ENCODE assay signal across 23 cellular contexts in the genomic region with DNA sequence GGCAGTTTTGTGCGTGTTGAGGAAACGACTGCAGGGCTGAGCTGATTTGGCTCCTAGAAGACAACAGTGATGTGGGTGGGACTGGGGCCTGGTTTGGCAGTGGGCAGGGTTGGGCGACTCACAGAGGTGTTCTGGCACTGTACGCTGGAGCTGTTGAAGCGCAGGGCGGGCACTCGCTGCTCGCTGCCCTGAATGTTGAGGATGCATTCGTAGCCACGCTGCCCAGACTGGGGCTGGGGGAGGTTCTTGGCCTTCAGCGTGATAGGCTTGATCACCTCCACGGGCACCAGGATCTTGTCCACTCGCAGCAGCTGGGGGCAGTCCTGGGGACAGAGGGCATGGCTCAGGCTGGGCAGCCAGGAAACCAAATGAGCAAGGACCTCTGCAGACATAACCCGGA.
DNase-seq lines count a peak whose midpoint lies in the region; ATAC-seq and TF ChIP-seq lines count a peak whose summit lies in the region.
"Had no signal": no experiment of that assay in that cellular context is flagged by ENCODE, and none has a peak within 500 bp of the region (broad histone marks: within the 10 kb centered on the region; RNA-seq: fewer than 3 reads in every experiment).

No MANE protein-coding gene starts in this region.

- intact Hi-C loops in mammary epithelial cell (cut with micrococcal nuclease): no loop called here

- dilution Hi-C loops in mammary epithelial cell (cut with HindIII; ENCODE audit: low sequenced_read_pairs): no loop called here

- H3K27ac ChIP-seq in HEK293 (ENCODE audit: extremely low read depth, low read depth, low read length) (no peak overlapping the region), WERI-Rb-1 (peak overlapping the region; percentile 23; the same call in 1 of the 2 replicates), neuronal stem cell (replicated peaks; ENCODE audit: low read length) (no peak overlapping the region), mammary epithelial cell (ENCODE audit: insufficient read depth, low read depth, low read length) (no peak overlapping the region)
- H3K27ac ChIP-seq: BLaER1 had no signal

- H3K4me3 ChIP-seq in HEK293 (ENCODE audit: low read depth, low read length) (no peak overlapping the region), WERI-Rb-1 (ENCODE audit: low read depth, low read length) (no peak overlapping the region), neuronal stem cell (ENCODE audit: low read length in 2 of 2) (no peak overlapping the region), mammary epithelial cell (replicated peaks in 1 of 3; ENCODE audit: insufficient read depth in 1 of 3, low read depth in 2 of 3, low read length in 3 of 3) (no peak overlapping the region)
- H3K4me3 ChIP-seq: BLaER1, GM12878 had no signal

- H3K9ac ChIP-seq in neuronal stem cell (ENCODE audit: low read depth, low read length, poor library complexity): no peak overlapping the region
- no peak overlapping the region for H3K9ac ChIP-seq in mammary epithelial cell (ENCODE audit: insufficient read depth, low read length)
- H3K9ac ChIP-seq: BLaER1 had no signal

- POLR2A ChIA-PET in HEK293 (lab: Yijun Ruan, JAX): no interaction called here

- H2AFZ ChIP-seq in neuronal stem cell (ENCODE audit: low read length) (no peak overlapping the region), mammary epithelial cell (ENCODE audit: low read depth, low read length) (no peak overlapping the region)

- H3K79me2 ChIP-seq in mammary epithelial cell (ENCODE audit: insufficient read depth, low read length): no peaks in the 10 kb centered on the region

- TF ChIP-seq CTCF in HEK293 (tag by site-specific recombination; IDR thresholded peaks at IDR 0.05) (no peak), WERI-Rb-1 (IDR thresholded peaks at IDR 0.05; ENCODE audit: low read depth, low read length) (no peak), mammary epithelial cell (conservative IDR thresholded peaks at IDR 0.05 in 1 of 2, IDR thresholded peaks at IDR 0.05 in 1 of 2; ENCODE audit: extremely low read depth in 1 of 2, insufficient read depth in 1 of 2, low read depth in 1 of 2, low read length in 2 of 2) (no peak)

- no peak overlapping the region for H4K91ac ChIP-seq in neuronal stem cell (ENCODE audit: low read depth, low read length, poor library complexity)

- H2BK5ac ChIP-seq in neuronal stem cell (ENCODE audit: low read length): no peak overlapping the region

- in situ Hi-C loops in mammary epithelial cell (cut with MboI; ENCODE audit: low sequenced_read_pairs in 2 of 2): no loop called here

- H2BK12ac ChIP-seq in neuronal stem cell (ENCODE audit: low read length): no peak overlapping the region

- H3K4me2 ChIP-seq in neuronal stem cell (ENCODE audit: insufficient read depth, low read length, poor library complexity, severe bottlenecking) (no peak overlapping the region), mammary epithelial cell (ENCODE audit: insufficient read depth, low read depth, low read length) (no peak overlapping the region)
- H3K4me2 ChIP-seq: BLaER1 had no signal

- no peak for ATAC-seq in HG03354 (IDR thresholded peaks at IDR 0.05; ENCODE audit: poor library complexity, severe bottlenecking, unreplicated experiment)
- ATAC-seq: GM12878 had no signal

- peak overlapping the region; percentile 3 for H3K14ac ChIP-seq in neuronal stem cell (ENCODE audit: low read length)

- H3K36me3 ChIP-seq in HEK293 (ENCODE audit: control insufficient read depth in 2 of 2, insufficient read depth in 1 of 2, low read length in 2 of 2) (no peaks in the 10 kb centered on the region), WERI-Rb-1 (no peaks in the 10 kb centered on the region), neuronal stem cell (replicated peaks in 1 of 2; ENCODE audit: control insufficient read depth in 2 of 2, insufficient read depth in 2 of 2, low read length in 2 of 2) (no peaks in the 10 kb centered on the region), mammary epithelial cell (ENCODE audit: insufficient read depth, low read length) (no peaks in the 10 kb centered on the region)
- H3K36me3 ChIP-seq: BLaER1 had no signal

- WGBS in neuronal stem cell (ENCODE audit: extremely low coverage in 2 of 2, insufficient read length in 2 of 2, insufficient replicate concordance in 1 of 2), 2 donors: no CpG with 5 or more reads among the region's 14 CpGs
- 76% methylated on average over 8 of the region's 14 CpGs for whole genome bisulfite sequencing in mammary epithelial cell (ENCODE audit: low coverage, missing lambda C conversion rate)

- no peak overlapping the region for H3K4ac ChIP-seq in neuronal stem cell (ENCODE audit: low read length)

- DNase-seq in WERI-Rb-1 (no peak), neuronal stem cell (ENCODE audit: low spot score) (no peak), NCI-H1105 treated with DMSO at 0.1 percent for 48 hours (lab: John Stamatoyannopoulos, UW) (no peak), mammary epithelial cell (no peak)
- DNase-seq: 8988T; ACHN; BE2C; C1 segment of cervical spinal cord; CD4-positive, alpha-beta memory T cell; CD4-positive, CD25-positive, alpha-beta regulatory T cell; CD8-positive, alpha-beta memory T cell; COR-L47; DMS 273 treated with DMSO at 0.1 percent for 48 hours; DMS153; DMS53; DMS79; DND-41; EL; GDM1 had no signal

- H2BK120ac ChIP-seq in neuronal stem cell (ENCODE audit: low read depth, low read length): no peak overlapping the region

- H2AK5ac ChIP-seq in neuronal stem cell (ENCODE audit: low read depth, low read length): peak overlapping the region; percentile 5

- no peak overlapping the region for H3K23ac ChIP-seq in neuronal stem cell (ENCODE audit: low read depth, low read length, poor library complexity)

- H3K27me3 ChIP-seq in WERI-Rb-1 (ENCODE audit: insufficient read depth, low read depth, severe bottlenecking) (no peaks in the 10 kb centered on the region), neuronal stem cell (ENCODE audit: control insufficient read depth in 3 of 3, insufficient read depth in 3 of 3, low read depth in 1 of 3, low read length in 3 of 3) (no peaks in the 10 kb centered on the region), mammary epithelial cell (ENCODE audit: insufficient read depth, low read length) (peaks cover 1% of the 10 kb centered on the region)
- H3K27me3 ChIP-seq: BE2C, BLaER1 had no signal

- no peaks in the 10 kb centered on the region for H3K79me1 ChIP-seq in neuronal stem cell (ENCODE audit: low read depth, low read length)

- CTCF ChIA-PET in HEK293 (lab: Yijun Ruan, JAX): no interaction called here
- CTCF ChIA-PET in mammary epithelial cell (lab: Charles Lee; ENCODE audit: low non-redundant PET): no interaction called here

- peak overlapping the region; percentile 46 for H3K18ac ChIP-seq in neuronal stem cell (ENCODE audit: low read length)

- BruUV-seq in mammary epithelial cell (replicated peaks; lab: Mats Ljungman, UMichigan): no TSS peak

- peaks cover 2% of the 10 kb centered on the region for H4K20me1 ChIP-seq in mammary epithelial cell (ENCODE audit: insufficient read depth, low read length)
- H4K20me1 ChIP-seq: BLaER1 had no signal

- H2BK15ac ChIP-seq in neuronal stem cell (ENCODE audit: low read length): no peak overlapping the region

- no peak overlapping the region for H4K8ac ChIP-seq in neuronal stem cell (ENCODE audit: low read depth, low read length)

- no peaks in the 10 kb centered on the region for H3K4me1 ChIP-seq in HEK293 (ENCODE audit: control insufficient read depth, insufficient read depth, low read length)
- H3K4me1 ChIP-seq in neuronal stem cell (ENCODE audit: control insufficient read depth in 2 of 2, insufficient read depth in 1 of 2, low read depth in 1 of 2, low read length in 2 of 2): peaks cover 0 to 10% of the 10 kb centered on the region in 2 donors
- H3K4me1 ChIP-seq in mammary epithelial cell (ENCODE audit: insufficient read depth, low read length): no peaks in the 10 kb centered on the region
- H3K4me1 ChIP-seq: BLaER1 had no signal

- no peaks in the 10 kb centered on the region for H3K9me3 ChIP-seq in HEK293 (ENCODE audit: control insufficient read depth, insufficient read depth, low read depth, low read length)
- H3K9me3 ChIP-seq in WERI-Rb-1 (ENCODE audit: severe bottlenecking): no peaks in the 10 kb centered on the region
- H3K9me3 ChIP-seq in neuronal stem cell (replicated peaks in 1 of 2; ENCODE audit: control insufficient read depth in 2 of 2, insufficient read depth in 1 of 2, low read depth in 1 of 2, low read length in 2 of 2): no peaks in the 10 kb centered on the region
- no peaks in the 10 kb centered on the region for H3K9me3 ChIP-seq in mammary epithelial cell (replicated peaks; ENCODE audit: insufficient read depth, low read length)
- H3K9me3 ChIP-seq: BE2C, BLaER1 had no signal

TF ChIP-seq in HEK293, 187 proteins besides CTCF, POLR2A, EP300 and RAD21 (continues in another document):
- TF ChIP-seq, protein P1, sequence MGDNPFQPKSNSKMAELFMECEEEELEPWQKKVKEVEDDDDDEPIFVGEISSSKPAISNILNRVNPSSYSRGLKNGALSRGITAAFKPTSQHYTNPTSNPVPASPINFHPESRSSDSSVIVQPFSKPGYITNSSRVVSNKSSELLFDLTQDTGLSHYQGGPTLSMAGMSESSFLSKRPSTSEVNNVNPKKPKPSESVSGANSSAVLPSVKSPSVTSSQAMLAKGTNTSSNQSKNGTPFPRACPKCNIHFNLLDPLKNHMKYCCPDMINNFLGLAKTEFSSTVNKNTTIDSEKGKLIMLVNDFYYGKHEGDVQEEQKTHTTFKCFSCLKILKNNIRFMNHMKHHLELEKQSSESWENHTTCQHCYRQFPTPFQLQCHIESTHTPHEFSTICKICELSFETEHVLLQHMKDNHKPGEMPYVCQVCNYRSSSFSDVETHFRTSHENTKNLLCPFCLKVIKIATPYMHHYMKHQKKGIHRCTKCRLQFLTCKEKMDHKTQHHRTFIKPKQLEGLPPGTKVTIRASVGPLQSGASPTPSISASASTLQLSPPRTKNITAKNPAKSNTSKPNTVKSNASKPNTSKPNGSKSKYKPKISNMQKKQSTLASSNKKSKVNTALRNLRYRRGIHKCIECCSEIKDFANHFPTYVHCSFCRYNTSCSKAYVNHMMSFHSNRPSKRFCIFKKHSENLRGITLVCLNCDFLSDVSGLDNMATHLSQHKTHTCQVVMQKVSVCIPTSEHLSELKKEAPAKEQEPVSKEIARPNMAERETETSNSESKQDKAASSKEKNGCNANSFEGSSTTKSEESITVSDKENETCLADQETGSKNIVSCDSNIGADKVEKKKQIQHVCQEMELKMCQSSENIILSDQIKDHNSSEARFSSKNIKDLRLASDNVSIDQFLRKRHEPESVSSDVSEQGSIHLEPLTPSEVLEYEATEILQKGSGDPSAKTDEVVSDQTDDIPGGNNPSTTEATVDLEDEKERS (tag by site-specific recombination; IDR thresholded peaks at IDR 0.05): no peak
- 0 out of 2 replicates have a peak, but pooled peaks have one; percentile 14 for TF ChIP-seq EGR2 (tag by site-specific recombination; IDR thresholded peaks at IDR 0.05; ENCODE audit: low read depth)
